In genomic region chr1:172443666-172444453, GRCh38 we compare ENCODE assay signal across 1 cellular context.
TF ChIP-seq lines count a peak whose summit lies in the region.

Gene PIGC, minus strand, starts transcription at chr1:172444069. Its CDS starts 1,447 bp downstream, at chr1:172442622.

TF ChIP-seq in GM23338, 12 proteins besides CTCF, POLR2A, EP300 and RAD21 (continued from another document):
- TF ChIP-seq ZNF462 (CRISPR knock-in tag; IDR thresholded peaks at IDR 0.05) (no peak), EZH2 (IDR thresholded peaks at IDR 0.05; ENCODE audit: low read depth, unreplicated experiment) (no peak), EZH2phosphoT487 (IDR thresholded peaks at IDR 0.05; ENCODE audit: unreplicated experiment) (no peak), ZNF331 (CRISPR knock-in tag; IDR thresholded peaks at IDR 0.05; ENCODE audit: low read depth) (no peak), ZNF114 (CRISPR knock-in tag; IDR thresholded peaks at IDR 0.05) (no peak), STAT1 (IDR thresholded peaks at IDR 0.05; ENCODE audit: unreplicated experiment) (no peak)
